In the genomic region with DNA sequence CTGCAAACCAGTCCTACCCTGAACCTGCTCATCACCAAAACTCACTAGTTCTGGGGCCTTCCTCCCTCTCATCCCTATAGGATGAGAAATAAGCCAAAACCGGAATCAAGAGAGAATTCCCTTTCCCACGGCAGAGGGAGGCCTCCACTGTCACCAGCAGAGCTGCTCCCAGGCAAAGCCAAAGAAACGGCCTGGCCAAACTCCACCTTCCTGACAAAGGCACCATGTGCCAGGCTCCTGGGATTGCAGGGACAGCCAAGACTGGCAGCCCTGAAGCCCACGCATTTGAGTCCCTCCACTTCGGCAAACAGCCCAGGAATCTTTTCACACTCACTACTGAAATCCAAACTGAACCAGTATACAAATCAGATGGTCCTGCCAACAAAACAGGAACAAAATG, we compare ENCODE assay signal across 1 cellular context.
TF ChIP-seq lines count a peak whose summit lies in the region.

No MANE protein-coding gene starts in this region.

TF ChIP-seq in WTC11, 78 proteins besides CTCF, POLR2A, EP300 and RAD21 (continued from another document):
- TF ChIP-seq ZBTB21 (CRISPR knock-in tag; IDR thresholded peaks at IDR 0.05; ENCODE audit: borderline replicate concordance), result no peak
- TF ChIP-seq, protein P1, sequence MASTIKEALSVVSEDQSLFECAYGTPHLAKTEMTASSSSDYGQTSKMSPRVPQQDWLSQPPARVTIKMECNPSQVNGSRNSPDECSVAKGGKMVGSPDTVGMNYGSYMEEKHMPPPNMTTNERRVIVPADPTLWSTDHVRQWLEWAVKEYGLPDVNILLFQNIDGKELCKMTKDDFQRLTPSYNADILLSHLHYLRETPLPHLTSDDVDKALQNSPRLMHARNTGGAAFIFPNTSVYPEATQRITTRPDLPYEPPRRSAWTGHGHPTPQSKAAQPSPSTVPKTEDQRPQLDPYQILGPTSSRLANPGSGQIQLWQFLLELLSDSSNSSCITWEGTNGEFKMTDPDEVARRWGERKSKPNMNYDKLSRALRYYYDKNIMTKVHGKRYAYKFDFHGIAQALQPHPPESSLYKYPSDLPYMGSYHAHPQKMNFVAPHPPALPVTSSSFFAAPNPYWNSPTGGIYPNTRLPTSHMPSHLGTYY (CRISPR knock-in tag; IDR thresholded peaks at IDR 0.05), result no peak
